11 cellular contexts compared by ENCODE assay signal in the genomic region with DNA sequence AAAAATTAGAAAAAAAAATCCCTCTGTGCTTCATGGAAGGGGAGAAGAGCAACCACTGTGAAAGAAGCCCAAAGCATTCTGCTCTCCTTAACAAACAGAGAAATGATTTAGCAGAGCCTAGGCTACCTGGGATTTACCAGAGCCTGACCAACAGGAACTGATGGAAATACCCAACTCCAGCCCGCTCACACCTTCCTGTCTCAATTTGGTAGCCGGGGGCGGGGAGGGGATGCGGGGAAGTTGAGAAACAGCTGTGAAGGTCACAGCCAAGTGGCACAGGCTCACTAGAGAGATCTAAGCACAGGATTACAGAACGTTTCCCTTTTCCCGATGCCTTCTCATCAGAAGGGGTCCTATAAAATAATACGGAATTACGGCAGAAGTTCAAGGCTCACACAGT. TPM values are rescaled to one million over a fixed set of nuclear protein-coding genes. Genes with fewer than 3 reads are reported as not detected.
A peak's percentile ranks its signal among the peaks of the same experiment; 100 is the strongest.
DNase-seq lines count a peak whose midpoint lies in the region; ATAC-seq and TF ChIP-seq lines count a peak whose summit lies in the region.
"Had no signal": no experiment of that assay in that cellular context is flagged by ENCODE, and none has a peak within 500 bp of the region (broad histone marks: within the 10 kb centered on the region; RNA-seq: fewer than 3 reads in every experiment).

No MANE protein-coding gene starts in this region.

- intact Hi-C loops in Right ventricle myocardium superior (cut with DNase I) (no loop called here), cardiac septum (cut with DNase I) (no loop called here), mammary epithelial cell (cut with micrococcal nuclease) (no loop called here)

- dilution Hi-C loops in mammary epithelial cell (cut with HindIII; ENCODE audit: low sequenced_read_pairs) = no loop called here

- H2AFZ ChIP-seq in mammary epithelial cell (ENCODE audit: low read depth, low read length) = no peak overlapping the region

- H3K4me2 ChIP-seq in mammary epithelial cell (ENCODE audit: insufficient read depth, low read depth, low read length) = no peak overlapping the region

- H3K27me3 ChIP-seq in mammary epithelial cell (ENCODE audit: insufficient read depth, low read length) = no peaks in the 10 kb centered on the region

- no peaks in the 10 kb centered on the region for H3K4me1 ChIP-seq in mammary epithelial cell (ENCODE audit: insufficient read depth, low read length)

- no peak overlapping the region for H3K27ac ChIP-seq in mammary epithelial cell (ENCODE audit: insufficient read depth, low read depth, low read length)

- CTCF ChIA-PET in mammary epithelial cell (lab: Charles Lee; ENCODE audit: low non-redundant PET) = no interaction called here

- H4K20me1 ChIP-seq in mammary epithelial cell (ENCODE audit: insufficient read depth, low read length) = no peaks in the 10 kb centered on the region

- in situ Hi-C loops in mammary epithelial cell (cut with MboI; ENCODE audit: low sequenced_read_pairs in 2 of 2) = loop anchor here (25.0 kb wide), 1 partner anchor 912 kb away; no protein-coding TSS in a partner anchor

- H3K4me3 ChIP-seq in mammary epithelial cell (replicated peaks in 1 of 3; ENCODE audit: insufficient read depth in 1 of 3, low read depth in 2 of 3, low read length in 3 of 3) = no peak overlapping the region

- no peaks in the 10 kb centered on the region for H3K9me3 ChIP-seq in mammary epithelial cell (replicated peaks; ENCODE audit: insufficient read depth, low read length)

- no peak overlapping the region for H3K9ac ChIP-seq in mammary epithelial cell (ENCODE audit: insufficient read depth, low read length)

- peaks cover 88% of the 10 kb centered on the region for H3K79me2 ChIP-seq in mammary epithelial cell (ENCODE audit: insufficient read depth, low read length)

- BruUV-seq in mammary epithelial cell (replicated peaks; lab: Mats Ljungman, UMichigan) = no TSS peak

- no peak for DNase-seq in Right ventricle myocardium superior
- no peak for DNase-seq in cardiac septum (ENCODE audit: low spot score)
- peak; percentile 65 for DNase-seq in stimulated activated naive CD8-positive, alpha-beta T cell treated with anti-CD3 and anti-CD28 coated beads, Interleukin-15, Interleukin-2, amounts not matched to agents 100 U/mL and 50 U/mL, for 24 hours
- DNase-seq in DMS153 (lab: John Stamatoyannopoulos, UW) = no peak
- no peak for DNase-seq in activated gamma-delta T cell treated with Interleukin-2 at 50 U/mL for 16 hours
- no peak for DNase-seq in mammary epithelial cell
- DNase-seq: activated CD8-positive, alpha-beta memory T cell treated with anti-CD3 and anti-CD28 coated beads, Interleukin-2, amount 50 U/mL, for 48 hours; MM.1S; RPMI8226 had no signal

- 100% methylated on average over 5 of the region's 8 CpGs for WGBS in mammary epithelial cell (ENCODE audit: low coverage, missing lambda C conversion rate)

- H3K36me3 ChIP-seq in mammary epithelial cell (ENCODE audit: insufficient read depth, low read length) = no peaks in the 10 kb centered on the region

- TF ChIP-seq CTCF in mammary epithelial cell (conservative IDR thresholded peaks at IDR 0.05 in 1 of 2, IDR thresholded peaks at IDR 0.05 in 1 of 2; ENCODE audit: extremely low read depth in 1 of 2, insufficient read depth in 1 of 2, low read depth in 1 of 2, low read length in 2 of 2) = no peak

- ATAC-seq in Right ventricle myocardium superior (ENCODE audit: poor library complexity) (peak; percentile 54), HG02571 (IDR thresholded peaks at IDR 0.05; ENCODE audit: unreplicated experiment) (peak; percentile 84), HG03521 (IDR thresholded peaks at IDR 0.05; ENCODE audit: unreplicated experiment) (peak; percentile 76)
- ATAC-seq in stimulated activated naive CD8-positive, alpha-beta T cell treated with anti-CD3 and anti-CD28 coated beads, Interleukin-15, Interleukin-2, amounts not matched to agents 100 U/mL and 50 U/mL, for 24 hours = peak; percentile 72

RNA-seq across cellular contexts. Expression of a gene that starts 17.6 kb away (rescaled TPM):
- total RNA-seq in Right ventricle myocardium superior (49.4 TPM), cardiac septum (45.6 TPM), mammary epithelial cell (10 to 100 TPM; 76.5 to 89.7 TPM)
- polyA plus RNA-seq in mammary epithelial cell = 109 TPM
- 55.5 TPM for polyA minus RNA-seq in mammary epithelial cell
